ENCODE assay signal across 8 cellular contexts in the genomic region with DNA sequence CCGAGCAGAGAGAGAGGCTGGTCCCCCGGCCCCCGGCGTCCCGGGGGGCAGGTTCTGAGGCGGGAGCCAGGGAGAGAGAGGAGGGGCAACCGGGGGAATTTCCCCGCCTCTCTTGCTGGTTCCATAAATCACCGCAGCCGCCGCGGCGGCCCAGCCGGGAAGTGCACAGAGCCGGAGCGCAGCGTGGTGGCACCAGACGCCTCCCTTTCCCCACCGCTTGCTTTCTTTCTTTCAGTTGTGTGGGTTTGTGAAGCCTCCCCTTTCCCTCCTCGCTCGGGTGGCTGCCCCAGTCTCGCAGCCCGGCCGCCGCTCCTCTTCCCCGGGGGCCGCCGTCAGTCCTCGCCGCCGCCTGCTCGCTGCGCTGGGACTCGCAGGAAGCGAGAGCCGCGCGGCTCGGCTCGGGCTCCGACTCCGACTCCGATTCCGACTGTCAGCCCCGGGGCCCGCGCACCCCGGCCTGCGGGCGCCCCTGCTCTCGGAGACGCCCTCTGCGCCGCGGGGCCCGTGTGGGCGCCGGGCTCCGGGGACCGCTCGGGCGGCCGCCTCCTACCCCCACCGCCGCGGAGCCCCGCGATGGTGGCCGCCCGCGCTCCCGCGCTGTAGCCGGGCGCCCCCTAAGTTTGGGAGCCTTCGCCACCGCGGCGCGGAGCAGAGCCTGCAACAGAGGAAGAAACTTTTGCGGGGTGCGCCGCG. TPM values are rescaled to one million over a fixed set of nuclear protein-coding genes. Genes with fewer than 3 reads are reported as not detected.
DNase-seq lines count a peak whose midpoint lies in the region; ATAC-seq and TF ChIP-seq lines count a peak whose summit lies in the region.

A gene (plus strand): TSS at position 153 of the 693 bp plus-strand sequence. CDS start 616 bp downstream, outside the sequence.

- peaks cover 49% of the 10 kb centered on the region for H3K27me3 Mint-ChIP-seq in activated CD4-positive, alpha-beta memory T cell treated with anti-CD3 and anti-CD28 coated beads, Interleukin-2, amount 10 ng/mL, durations not matched to agents 7 days and 5 days
- H3K27me3 Mint-ChIP-seq in effector memory CD8-positive, alpha-beta T cell, result peaks cover 60 to 75% of the 10 kb centered on the region in 2 donors
- peaks cover 26% of the 10 kb centered on the region for H3K27me3 Mint-ChIP-seq in memory B cell

- CTCF ChIA-PET in activated CD4-positive, alpha-beta memory T cell treated with anti-CD3 and anti-CD28 coated beads, Interleukin-2, amount 10 ng/mL, durations not matched to agents 7 days and 5 days (lab: Charles Lee), result interaction anchor here (1.0 kb wide), 1 partner anchor 778 kb away, joined by 3 read pairs; no protein-coding TSS in a partner anchor

- DNase-seq in NCI-H460 (ENCODE audit: extremely low read depth, low read depth) (peak; percentile 53), memory B cell (ENCODE audit: low spot score in 2 of 2) (peak in 1 of 2 donors; percentile 20)
- peak; percentile 34 for DNase-seq in activated CD4-positive, alpha-beta memory T cell treated with anti-CD3 and anti-CD28 coated beads, Interleukin-2, amount 10 ng/mL, durations not matched to agents 7 days and 5 days
- DNase-seq in effector memory CD8-positive, alpha-beta T cell, result no peak
- peak; percentile 43 to 77 (median 54) for DNase-seq in stimulated activated CD4-positive, alpha-beta T cell treated with anti-CD3 and anti-CD28 coated beads, TNF-alpha, amount 100 ng/mL, for 24 hours (ENCODE audit: low read depth in 3 of 3)

- peak; percentile 38 for ATAC-seq in GM18520 (IDR thresholded peaks at IDR 0.05; ENCODE audit: unreplicated experiment)
- ATAC-seq in HG03135 (IDR thresholded peaks at IDR 0.05; ENCODE audit: unreplicated experiment), result peak; percentile 73
- ATAC-seq in effector memory CD8-positive, alpha-beta T cell (replicated peaks), result peak; percentile 29
- ATAC-seq in memory B cell (ENCODE audit: low read depth), result peak; percentile 67

- H3K4me1 Mint-ChIP-seq in activated CD4-positive, alpha-beta memory T cell treated with anti-CD3 and anti-CD28 coated beads, Interleukin-2, amount 10 ng/mL, durations not matched to agents 7 days and 5 days, result peaks cover 11% of the 10 kb centered on the region
- peaks cover 6 to 8% of the 10 kb centered on the region in 2 donors for H3K4me1 Mint-ChIP-seq in effector memory CD8-positive, alpha-beta T cell (ENCODE audit: low read depth in 2 of 2)
- peaks cover 13% of the 10 kb centered on the region for H3K4me1 Mint-ChIP-seq in memory B cell

- no peak within 1 kb of the TSS for H3K27ac Mint-ChIP-seq in activated CD4-positive, alpha-beta memory T cell treated with anti-CD3 and anti-CD28 coated beads, Interleukin-2, amount 10 ng/mL, durations not matched to agents 7 days and 5 days
- H3K27ac Mint-ChIP-seq in effector memory CD8-positive, alpha-beta T cell, result no peak within 1 kb of the TSS
- H3K27ac Mint-ChIP-seq in memory B cell, result no peak within 1 kb of the TSS

- TF ChIP-seq CTCF in 22Rv1 (IDR thresholded peaks at IDR 0.05), result peak; percentile 2; the same call in 1 of the 2 replicates

- peak within 1 kb of the TSS; percentile 64 for H3K4me3 Mint-ChIP-seq in activated CD4-positive, alpha-beta memory T cell treated with anti-CD3 and anti-CD28 coated beads, Interleukin-2, amount 10 ng/mL, durations not matched to agents 7 days and 5 days
- H3K4me3 Mint-ChIP-seq in effector memory CD8-positive, alpha-beta T cell, result peak within 1 kb of the TSS; percentile 63 to 72
- peak within 1 kb of the TSS; percentile 86 for H3K4me3 Mint-ChIP-seq in memory B cell

- POLR2A ChIA-PET in activated CD4-positive, alpha-beta memory T cell treated with anti-CD3 and anti-CD28 coated beads, Interleukin-2, amount 10 ng/mL, durations not matched to agents 7 days and 5 days (lab: Charles Lee), result no interaction called here

- H3K9me3 Mint-ChIP-seq in activated CD4-positive, alpha-beta memory T cell treated with anti-CD3 and anti-CD28 coated beads, Interleukin-2, amount 10 ng/mL, durations not matched to agents 7 days and 5 days, result no peaks in the 10 kb centered on the region
- no peaks in the 10 kb centered on the region for H3K9me3 Mint-ChIP-seq in effector memory CD8-positive, alpha-beta T cell
- no peaks in the 10 kb centered on the region for H3K9me3 Mint-ChIP-seq in memory B cell

- no peaks in the 10 kb centered on the region for H3K36me3 Mint-ChIP-seq in activated CD4-positive, alpha-beta memory T cell treated with anti-CD3 and anti-CD28 coated beads, Interleukin-2, amount 10 ng/mL, durations not matched to agents 7 days and 5 days (ENCODE audit: low read depth)
- H3K36me3 Mint-ChIP-seq in effector memory CD8-positive, alpha-beta T cell (ENCODE audit: insufficient read depth), result peaks cover 3% of the 10 kb centered on the region
- no peaks in the 10 kb centered on the region for H3K36me3 Mint-ChIP-seq in memory B cell

- no peak within 1 kb of the TSS for H3K27ac ChIP-seq in 22Rv1

RNA-seq across cellular contexts. Expression of the gene that starts here (rescaled TPM):
- 3.2 and 3.5 TPM in 2 replicates for total RNA-seq in NCI-H460 (2014; rRNA removed; shearing (Covaris generic))
- polyA plus RNA-seq in NCI-H460 (2014; cell fraction: nucleus; rRNA removed), result 2.8 and 4.9 TPM in 2 replicates
- total RNA-seq in activated CD4-positive, alpha-beta memory T cell treated with anti-CD3 and anti-CD28 coated beads, Interleukin-2, amount 10 ng/mL, durations not matched to agents 7 days and 5 days, result under 1 TPM in 1 of 2 experiments, not detected in 1; 0.05 TPM

Comparison
In these comparisons a context has a peak if more than half of its experiments do, and no peak if none do; other contexts are left out.
1. Peak in DNase-seq in activated CD4-positive, alpha-beta memory T cell treated with anti-CD3 and anti-CD28 coated beads, Interleukin-2, amount 10 ng/mL, durations not matched to agents 7 days and 5 days; RNA of the gene not detected or under 1 TPM.
2. DNase-seq: peak in NCI-H460 (single experiment) and stimulated activated CD4-positive, alpha-beta T cell treated with anti-CD3 and anti-CD28 coated beads, TNF-alpha, amount 100 ng/mL, for 24 hours (3 of 3); none in effector memory CD8-positive, alpha-beta T cell (0 of 3).
3. Peak in every context shown above with its lines, with median percentiles within 50 percentile points of each other: ATAC-seq and H3K4me3 Mint-ChIP-seq.